32 cellular contexts compared by ENCODE assay signal in the genomic region with DNA sequence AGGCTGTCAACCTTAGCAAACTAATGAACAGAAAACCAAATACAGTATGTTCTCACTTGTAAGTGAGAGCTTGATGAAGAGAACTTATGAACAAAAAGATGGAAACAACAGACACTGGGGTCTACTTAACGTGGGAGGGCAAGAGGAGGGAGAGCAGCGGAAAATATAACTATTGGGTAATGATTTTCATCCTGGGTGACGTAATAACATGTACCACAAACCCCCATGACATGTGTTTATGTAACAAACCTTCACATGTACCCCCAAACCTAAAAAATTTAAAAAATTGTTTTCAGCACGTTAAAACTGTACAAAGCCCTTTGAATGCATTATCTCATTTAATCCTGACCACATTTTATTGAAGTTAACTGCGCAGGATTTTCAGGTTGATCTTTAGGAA.
"Had no signal": no experiment of that assay in that cellular context is flagged by ENCODE, and none has a peak within 500 bp of the region (broad histone marks: within the 10 kb centered on the region; RNA-seq: fewer than 3 reads in every experiment).

No MANE protein-coding gene starts in this region.

- FAIRE-seq: astrocyte, TTC549 had no signal

- H3K27me3 ChIP-seq: adrenal gland, body of pancreas, brain microvascular endothelial cell, breast epithelium had no signal

- DNase-seq: activated B cell treated with CpG ODN at 0.5 μM for 24 hours; activated CD4-positive, alpha-beta memory T cell treated with anti-CD3 and anti-CD28 coated beads for 36 hours; activated CD4-positive, alpha-beta T cell treated with anti-CD3 and anti-CD28 coated beads for 4 hours; activated CD4-positive, alpha-beta T cell treated with anti-CD3 and anti-CD28 coated beads, Interleukin-2, amount 10 ng/mL, durations not matched to agents 24 days and 14 days; activated CD4-positive, alpha-beta T cell treated with anti-CD3 and anti-CD28 coated beads, Interleukin-2, amount 50 U/mL, for 1 hour; activated CD4-positive, alpha-beta T cell treated with anti-CD3 and anti-CD28 coated beads, Interleukin-2, amount 50 U/mL, for 4 hours; activated CD4-positive, CD25-positive, alpha-beta regulatory T cell treated with anti-CD3 and anti-CD28 coated beads, Interleukin-2, amount 50 U/mL, for 72 hours; activated CD8-positive, alpha-beta memory T cell treated with anti-CD3 and anti-CD28 coated beads, Interleukin-2, amount 50 U/mL, for 4 hours; activated CD8-positive, alpha-beta T cell treated with anti-CD3 and anti-CD28 coated beads for 36 hours; activated effector memory CD4-positive, alpha-beta T cell treated with anti-CD3 and anti-CD28 coated beads, Interleukin-2, amount 50 U/mL, for 16 hours; activated gamma-delta T cell treated with Interleukin-2 at 50 U/mL for 16 hours; activated naive CD4-positive, alpha-beta T cell; activated naive CD4-positive, alpha-beta T cell treated with anti-CD3 and anti-CD28 coated beads for 36 hours; activated naive CD4-positive, alpha-beta T cell treated with anti-CD3 and anti-CD28 coated beads, Interleukin-2, amount 50 U/mL, for 16 hours; activated naive CD8-positive, alpha-beta T cell treated with anti-CD3 and anti-CD28 coated beads for 36 hours; activated T-cell treated with anti-CD3 and anti-CD28 coated beads for 4 hours; activated T-cell treated with anti-CD3 and anti-CD28 coated beads, Interleukin-2, amount 50 U/mL, for 1 hour; activated T-cell treated with anti-CD3 and anti-CD28 coated beads, Interleukin-2, amount 50 U/mL, for 4 hours; activated T-cell treated with anti-CD3 and anti-CD28 coated beads, Interleukin-2, amount 50 U/mL, for 72 hours; adrenal gland; amniotic stem cell; aorta; body of pancreas; brain microvascular endothelial cell; central memory CD4-positive, alpha-beta T cell; T-helper 9 cell had no signal

- H3K36me3 ChIP-seq: adrenal gland, brain microvascular endothelial cell, breast epithelium had no signal

- H3K9me3 ChIP-seq: adrenal gland, body of pancreas, breast epithelium had no signal

- H3K27ac ChIP-seq: adrenal gland, body of pancreas, brain microvascular endothelial cell, breast epithelium, VCaP had no signal

- H3K4me1 ChIP-seq: adrenal gland, body of pancreas, breast epithelium had no signal

- ATAC-seq: activated CD8-positive, alpha-beta T cell treated with anti-CD3 and anti-CD28 coated beads for 36 hours; activated naive CD4-positive, alpha-beta T cell treated with anti-CD3 and anti-CD28 coated beads, Interleukin-2, amount 50 U/mL, for 72 hours; activated T-cell treated with anti-CD3 and anti-CD28 coated beads, Interleukin-2, amount 50 U/mL, for 4 hours; activated T-cell treated with anti-CD3 and anti-CD28 coated beads, Interleukin-2, amount 50 U/mL, for 72 hours; activated T-helper 17 cell treated with anti-CD3 and anti-CD28 coated beads, Interleukin-2, amount 50 U/mL, for 72 hours; body of pancreas had no signal

- H3K4me3 ChIP-seq: adrenal gland, body of pancreas, breast epithelium had no signal
